ENCODE assay signal across 10 cellular contexts in genomic region chr1:21326861-21327344, GRCh38. TPM values are rescaled to one million over a fixed set of nuclear protein-coding genes. Genes with fewer than 3 reads are reported as not detected.
A peak's percentile ranks its signal among the peaks of the same experiment; 100 is the strongest.
DNase-seq lines count a peak whose midpoint lies in the region; ATAC-seq and TF ChIP-seq lines count a peak whose summit lies in the region.
"Had no signal": no experiment of that assay in that cellular context is flagged by ENCODE, and none has a peak within 500 bp of the region (broad histone marks: within the 10 kb centered on the region; RNA-seq: fewer than 3 reads in every experiment).

No MANE protein-coding gene starts in this region.

- H3K4me1 ChIP-seq in HCT116 (ENCODE audit: control insufficient read depth in 1 of 2, insufficient read depth in 2 of 2, low read length in 2 of 2) (peaks cover 82 to 93% of the 10 kb centered on the region in 2 experiments), adipocyte (ENCODE audit: control insufficient read depth, insufficient read depth, low read length) (peaks cover 65% of the 10 kb centered on the region), hepatocyte (ENCODE audit: insufficient read depth) (peaks cover 91% of the 10 kb centered on the region), smooth muscle cell (ENCODE audit: low read depth) (peaks cover 75% of the 10 kb centered on the region)

- H3K9me3 ChIP-seq in HCT116 (ENCODE audit: control insufficient read depth in 1 of 2, insufficient read depth in 1 of 2, low read depth in 1 of 2, low read length in 2 of 2) (no peaks in the 10 kb centered on the region), adipocyte (ENCODE audit: control insufficient read depth, low read length) (no peaks in the 10 kb centered on the region), hepatocyte (ENCODE audit: low read depth) (no peaks in the 10 kb centered on the region), smooth muscle cell (replicated peaks; ENCODE audit: low read depth) (no peaks in the 10 kb centered on the region)

- no peak for TF ChIP-seq CTCF in HCT116 (IDR thresholded peaks at IDR 0.05 in 2 of 3, conservative IDR thresholded peaks at IDR 0.05 in 1 of 3; ENCODE audit: borderline replicate concordance in 1 of 3, insufficient read depth in 1 of 3, low read depth in 2 of 3, low read length in 2 of 3)
- no peak for TF ChIP-seq CTCF in hepatocyte (IDR thresholded peaks at IDR 0.05; ENCODE audit: poor library complexity)
- no peak for TF ChIP-seq CTCF in smooth muscle cell (IDR thresholded peaks at IDR 0.05; ENCODE audit: borderline replicate concordance, insufficient read depth, poor library complexity, severe bottlenecking)

- DNase-seq in HCT116 (ENCODE audit: low read depth, low spot score) (no peak), adipocyte (ENCODE audit: low read depth) (no peak), hepatocyte (ENCODE audit: low spot score) (no peak), smooth muscle cell (lab: John Stamatoyannopoulos, UW; ENCODE audit: unreplicated experiment) (no peak), D341Med (ENCODE audit: low spot score) (no peak), EL (no peak), medulla oblongata (ENCODE audit: extremely low spot score) (no peak)
- DNase-seq: activated CD4-positive, alpha-beta T cell treated with anti-CD3 and anti-CD28 coated beads for 48 hours; OCI-M1 had no signal

- CTCF ChIA-PET in HCT116 (lab: Charles Lee), result interaction anchor here (1.8 kb wide), 1 partner anchor 11 kb away, joined by 4 read pairs; no protein-coding TSS in a partner anchor

- peak overlapping the region; percentile 83; the same call in 1 of the 2 replicates for H3K4me2 ChIP-seq in HCT116 (ENCODE audit: low read length)
- H3K4me2 ChIP-seq in hepatocyte, result no peak overlapping the region
- peak overlapping the region; percentile 70 for H3K4me2 ChIP-seq in smooth muscle cell

- intact Hi-C loops in HCT116 (cut with micrococcal nuclease), result no loop called here

- H4K20me1 ChIP-seq in HCT116 (ENCODE audit: insufficient read depth) (no peaks in the 10 kb centered on the region), hepatocyte (ENCODE audit: insufficient read depth, poor library complexity, severe bottlenecking) (no peaks in the 10 kb centered on the region), smooth muscle cell (ENCODE audit: low read depth) (peaks cover 2% of the 10 kb centered on the region)

- no peaks in the 10 kb centered on the region for H3K36me3 ChIP-seq in HCT116 (ENCODE audit: control insufficient read depth in 1 of 2, insufficient read depth in 2 of 2, low read length in 2 of 2)
- no peaks in the 10 kb centered on the region for H3K36me3 ChIP-seq in adipocyte (ENCODE audit: control insufficient read depth, insufficient read depth, low read length, severe bottlenecking)
- no peaks in the 10 kb centered on the region for H3K36me3 ChIP-seq in hepatocyte (replicated peaks; ENCODE audit: insufficient read depth, low read depth)
- H3K36me3 ChIP-seq in smooth muscle cell (ENCODE audit: low read depth), result no peaks in the 10 kb centered on the region

- no peak for TF ChIP-seq POLR2A in HCT116 (IDR thresholded peaks at IDR 0.05; ENCODE audit: borderline replicate concordance, extremely low read depth, insufficient read depth, insufficient read length)

- BruUV-seq in HCT116 (replicated peaks; lab: Mats Ljungman, UMichigan), result no TSS peak

- WGBS in hepatocyte (ENCODE audit: low lambda C conversion rate, missing lambda C conversion rate), result 77% methylated on average over 10 of the region's 10 CpGs
- WGBS in smooth muscle cell (ENCODE audit: low lambda C conversion rate), result 68% methylated on average over 10 of the region's 10 CpGs

- H3K79me2 ChIP-seq in HCT116 (ENCODE audit: insufficient read depth, low read length) (peaks cover 67% of the 10 kb centered on the region), hepatocyte (peaks cover 82% of the 10 kb centered on the region), smooth muscle cell (ENCODE audit: low read depth) (peaks cover 73% of the 10 kb centered on the region)

- no peak for TF ChIP-seq RAD21 in HCT116 (IDR thresholded peaks at IDR 0.05; ENCODE audit: low read depth)

- ATAC-seq in HCT116 (no peak), HG02970 (IDR thresholded peaks at IDR 0.05; ENCODE audit: low FRiP score, unreplicated experiment) (no peak)

- H2AFZ ChIP-seq in HCT116 (ENCODE audit: low read depth, low read length, poor library complexity, severe bottlenecking) (no peak overlapping the region), hepatocyte (no peak overlapping the region), smooth muscle cell (ENCODE audit: low read depth) (no peak overlapping the region)

- RAD21 ChIA-PET in HCT116 (lab: Charles Lee; ENCODE audit: low non-redundant PET in 1 of 2, low total read pairs in 2 of 2, uncharacterized antibody in 2 of 2, unreplicated experiment in 2 of 2), result interaction anchor here in 1 of 2 experiments (1.4 kb wide), 1 partner anchor 19 kb away, joined by 4 read pairs; no protein-coding TSS in a partner anchor

- H3F3A ChIP-seq in smooth muscle cell (ENCODE audit: low read depth), result peaks cover 48% of the 10 kb centered on the region

- no peaks in the 10 kb centered on the region for H3K9me2 ChIP-seq in HCT116 (ENCODE audit: insufficient read depth)
- no peaks in the 10 kb centered on the region for H3K9me2 ChIP-seq in hepatocyte (replicated peaks; ENCODE audit: insufficient read depth)

- no peaks in the 10 kb centered on the region for H3K27me3 ChIP-seq in HCT116 (ENCODE audit: insufficient read depth, low read length)
- H3K27me3 ChIP-seq in adipocyte (replicated peaks; ENCODE audit: control insufficient read depth, insufficient read depth, low read length), result no peaks in the 10 kb centered on the region
- H3K27me3 ChIP-seq in hepatocyte, result no peaks in the 10 kb centered on the region
- H3K27me3 ChIP-seq in smooth muscle cell (ENCODE audit: low read depth), result no peaks in the 10 kb centered on the region

- POLR2A ChIA-PET in HCT116 (lab: Charles Lee), result interaction anchor here (3.3 kb wide), 1 partner anchor 11 kb away, joined by 17 read pairs; no protein-coding TSS in a partner anchor

- H3K4me3 ChIP-seq in HCT116 (replicated peaks in 1 of 2; ENCODE audit: low read depth in 1 of 2, low read length in 2 of 2) (no peak overlapping the region), adipocyte (ENCODE audit: low read length) (no peak overlapping the region), hepatocyte (no peak overlapping the region), smooth muscle cell (no peak overlapping the region)

- H3K27ac ChIP-seq in HCT116 (ENCODE audit: low read depth, low read length) (peak overlapping the region; percentile 84), hepatocyte (peak overlapping the region; percentile 91), smooth muscle cell (ENCODE audit: low read depth) (peak overlapping the region; percentile 94)

- H3K9ac ChIP-seq in HCT116 (ENCODE audit: low read length), result peak overlapping the region; percentile 60; the same call in 1 of the 2 replicates
- H3K9ac ChIP-seq in adipocyte (ENCODE audit: low read length), result peak overlapping the region; percentile 55
- H3K9ac ChIP-seq in smooth muscle cell (ENCODE audit: low read depth), result peak overlapping the region; percentile 39

TF ChIP-seq in HCT116, 20 proteins besides CTCF, POLR2A, EP300 and RAD21:
- TF ChIP-seq SRF (IDR thresholded peaks at IDR 0.05; ENCODE audit: low read depth) (no peak), ZNF274 (IDR thresholded peaks at IDR 0.05; ENCODE audit: low read depth, low read length) (no peak), ELF1 (IDR thresholded peaks at IDR 0.05; ENCODE audit: borderline replicate concordance, low read depth) (no peak), JUND (IDR thresholded peaks at IDR 0.05) (no peak), CEBPB (IDR thresholded peaks at IDR 0.05; ENCODE audit: low read depth) (no peak), EZH2 (IDR thresholded peaks at IDR 0.05) (no peak), EZH2phosphoT487 (IDR thresholded peaks at IDR 0.05; ENCODE audit: borderline replicate concordance) (no peak), ATF3 (IDR thresholded peaks at IDR 0.05) (no peak), ZBTB33 (IDR thresholded peaks at IDR 0.05; ENCODE audit: extremely low read depth, insufficient replicate concordance, low read length) (no peak)

RNA-seq across cellular contexts. Expression of gene ECE1, which starts 36.6 kb away (rescaled TPM):
- total RNA-seq in HCT116 (2021; ENCODE audit: unreplicated experiment) (66.8 TPM), hepatocyte (35.1 and 60.8 TPM in 2 replicates), smooth muscle cell (63.8 and 129 TPM in 2 replicates)
- 64.9 and 72.0 TPM in 2 replicates for polyA plus RNA-seq in HCT116 (2012)
- polyA plus RNA-seq in hepatocyte (84.4 and 90.6 TPM in 2 replicates), smooth muscle cell (101 and 108 TPM in 2 replicates)
